In the genomic region with DNA sequence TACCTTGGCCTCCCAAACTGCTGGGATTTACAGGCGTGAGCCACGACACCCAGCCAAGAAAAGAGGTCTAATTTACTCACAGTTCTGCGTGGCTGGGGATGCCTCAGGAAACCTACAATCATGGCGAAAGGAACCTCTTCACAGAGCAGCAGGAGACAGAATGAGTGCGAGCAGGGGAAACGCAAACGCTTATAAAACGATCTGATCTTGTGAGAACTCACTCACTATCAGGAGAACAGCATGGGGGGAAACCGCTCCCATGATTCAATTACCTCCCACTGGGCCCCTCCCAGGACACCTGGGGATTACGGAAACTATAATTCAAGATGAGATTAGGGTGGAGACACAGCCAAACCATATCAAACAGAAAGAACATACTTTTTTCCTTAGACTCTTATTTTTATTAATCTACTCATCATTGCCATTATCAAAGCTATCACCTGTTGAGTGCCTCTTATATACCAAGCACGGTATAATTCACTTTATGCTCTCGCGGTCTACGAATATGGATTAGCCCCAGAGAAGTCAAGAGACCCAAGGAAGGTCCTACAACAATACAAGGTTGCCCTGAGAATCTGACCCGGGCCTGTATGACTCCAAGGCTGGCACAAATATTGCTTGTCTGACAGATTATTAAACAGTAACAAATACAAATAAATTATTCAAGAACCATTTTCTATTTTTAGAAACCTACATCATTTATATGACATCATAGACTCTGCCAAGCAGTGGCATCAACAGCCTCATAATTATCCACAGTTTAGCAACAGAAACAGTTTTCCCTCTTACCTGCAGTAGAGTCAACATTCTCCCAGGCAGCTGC, we compare ENCODE assay signal across 11 cellular contexts. TPM values are rescaled to one million over a fixed set of nuclear protein-coding genes. Genes with fewer than 3 reads are reported as not detected.
DNase-seq lines count a peak whose midpoint lies in the region; ATAC-seq, FAIRE-seq and TF ChIP-seq lines count a peak whose summit lies in the region.
"Had no signal": no experiment of that assay in that cellular context is flagged by ENCODE, and none has a peak within 500 bp of the region (broad histone marks: within the 10 kb centered on the region; RNA-seq: fewer than 3 reads in every experiment).

No MANE protein-coding gene starts in this region.

- H3K23ac ChIP-seq in H1 (ENCODE audit: insufficient read length): no peak overlapping the region

- TF ChIP-seq EP300 in H1 (IDR thresholded peaks at IDR 0.05; ENCODE audit: borderline replicate concordance in 1 of 2, low read depth in 2 of 2, low read length in 2 of 2): no peak
- TF ChIP-seq EP300 in esophagus muscularis mucosa (IDR thresholded peaks at IDR 0.05): no peak

- FAIRE-seq in H1 (lab: Jason Lieb, UNC): no peak

- no peak overlapping the region for H2BK5ac ChIP-seq in H1 (ENCODE audit: low read depth, low read length)

- H2BK12ac ChIP-seq in H1 (ENCODE audit: low read depth, low read length): no peak overlapping the region

- H3K9me3 Mint-ChIP-seq in CD8-positive, alpha-beta T cell: no peaks in the 10 kb centered on the region
- H3K9me3 Mint-ChIP-seq in IgD-negative memory B cell: no peaks in the 10 kb centered on the region

- H3K79me1 ChIP-seq in H1 (ENCODE audit: low read depth, low read length): peaks cover 3% of the 10 kb centered on the region

- H3K9ac ChIP-seq in H1 (replicated peaks in 1 of 4; ENCODE audit: extremely low read depth in 1 of 4, low read depth in 3 of 4, low read length in 3 of 4): no peak overlapping the region

- H3K36me3 Mint-ChIP-seq in CD8-positive, alpha-beta T cell: peaks cover 47% of the 10 kb centered on the region
- H3K36me3 Mint-ChIP-seq in IgD-negative memory B cell: peaks cover 3% of the 10 kb centered on the region

- TF ChIP-seq RAD21 in H1 (IDR thresholded peaks at IDR 0.05 in 1 of 2, conservative IDR thresholded peaks at IDR 0.05 in 1 of 2; ENCODE audit: low read depth in 2 of 2, low read length in 2 of 2): no peak

- H3K4me1 Mint-ChIP-seq in CD8-positive, alpha-beta T cell (ENCODE audit: low read depth): peaks cover 30% of the 10 kb centered on the region
- peaks cover 18 to 25% (median 24%) of the 10 kb centered on the region in 3 donors for H3K4me1 Mint-ChIP-seq in IgD-negative memory B cell

- H3K27me3 Mint-ChIP-seq in CD8-positive, alpha-beta T cell (ENCODE audit: low read depth): no peaks in the 10 kb centered on the region
- H3K27me3 Mint-ChIP-seq in IgD-negative memory B cell: no peaks in the 10 kb centered on the region

- H4K91ac ChIP-seq in H1 (replicated peaks; ENCODE audit: insufficient read length, low read length): no peak overlapping the region

- ATAC-seq in CD8-positive, alpha-beta T cell: no peak

- H3K9me3 ChIP-seq in CD8-positive, alpha-beta T cell (ENCODE audit: low read length): no peaks in the 10 kb centered on the region
- H3K9me3 ChIP-seq in H1 (ENCODE audit: insufficient read depth in 2 of 2, low read depth in 1 of 2, low read length in 1 of 2) (no peaks in the 10 kb centered on the region), esophagus muscularis mucosa (no peaks in the 10 kb centered on the region), osteoblast (ENCODE audit: low read depth, low read length) (no peaks in the 10 kb centered on the region)
- H3K9me3 ChIP-seq: adrenal gland, sigmoid colon had no signal

- intact Hi-C loops in CD8-positive, alpha-beta T cell (cut with DNase I, micrococcal nuclease): no loop called here
- intact Hi-C loops in esophagus muscularis mucosa (cut with DNase I): no loop called here

- no peak overlapping the region for H3K27ac Mint-ChIP-seq in CD8-positive, alpha-beta T cell
- H3K27ac Mint-ChIP-seq in IgD-negative memory B cell: peak overlapping the region in 2 of 3 donors; percentile 71 to 77

- H3K23me2 ChIP-seq in H1 (ENCODE audit: low read depth, low read length): peaks cover 5% of the 10 kb centered on the region; the same call in 1 of the 2 replicates

- H3K27me3 ChIP-seq in CD8-positive, alpha-beta T cell (ENCODE audit: insufficient read depth, low read length): no peaks in the 10 kb centered on the region
- H3K27me3 ChIP-seq in H1 (replicated peaks in 1 of 4; ENCODE audit: control insufficient read depth in 3 of 4, extremely low read depth in 1 of 4, insufficient read depth in 3 of 4, low read length in 3 of 4) (no peaks in the 10 kb centered on the region), esophagus muscularis mucosa (no peaks in the 10 kb centered on the region), osteoblast (ENCODE audit: insufficient read depth, low read length) (no peaks in the 10 kb centered on the region)
- H3K27me3 ChIP-seq: adrenal gland, sigmoid colon had no signal

- no peak overlapping the region for H4K5ac ChIP-seq in H1 (ENCODE audit: insufficient read length, low read depth, low read length)

- peaks cover 3 to 35% of the 10 kb centered on the region in 2 experiments; a peak in 2 of 4 replicates for H3K79me2 ChIP-seq in H1 (ENCODE audit: control insufficient read depth in 1 of 2, insufficient read depth in 2 of 2, low read length in 2 of 2)
- H3K79me2 ChIP-seq in osteoblast (ENCODE audit: insufficient read depth, low read length): peaks cover 19% of the 10 kb centered on the region

- peaks cover 10% of the 10 kb centered on the region for H3K36me3 ChIP-seq in CD8-positive, alpha-beta T cell (ENCODE audit: insufficient read depth, low read length)
- H3K36me3 ChIP-seq in H1 (ENCODE audit: control insufficient read depth in 2 of 4, insufficient read depth in 4 of 4, low read length in 3 of 4) (peaks cover 13 to 44% (median 27%) of the 10 kb centered on the region in 4 experiments; a peak in 7 of 8 replicates), esophagus muscularis mucosa (peaks cover 5 to 45% (median 36%) of the 10 kb centered on the region in 4 donors), osteoblast (ENCODE audit: insufficient read depth, low read length) (peaks cover 28% of the 10 kb centered on the region)

- CTCF ChIA-PET in CD8-positive, alpha-beta T cell (lab: Charles Lee): no interaction called here
- CTCF ChIA-PET in H1 (lab: Charles Lee; ENCODE audit: partially characterized antibody): interaction anchor here (2.5 kb wide), 1 partner anchor 15 kb away, joined by 7 read pairs; no protein-coding TSS in a partner anchor

- H3K4ac ChIP-seq in H1 (replicated peaks; ENCODE audit: insufficient read length, low read depth, low read length): no peak overlapping the region

- no peak overlapping the region for H3K27ac ChIP-seq in CD8-positive, alpha-beta T cell (ENCODE audit: low read depth, low read length)
- H3K27ac ChIP-seq in H1 (ENCODE audit: low read depth, low read length) (no peak overlapping the region), esophagus muscularis mucosa (replicated peaks in 1 of 4) (no peak overlapping the region), osteoblast (ENCODE audit: low read depth, low read length) (no peak overlapping the region)
- H3K27ac ChIP-seq: adrenal gland, sigmoid colon had no signal

- peak overlapping the region; percentile 35 for H3K4me3 Mint-ChIP-seq in CD8-positive, alpha-beta T cell
- H3K4me3 Mint-ChIP-seq in IgD-negative memory B cell: peak overlapping the region; percentile 25 to 99 (median 90)

- H3K4me2 ChIP-seq in H1 (ENCODE audit: insufficient read depth in 1 of 2, low read depth in 2 of 2, low read length in 2 of 2): peak overlapping the region; percentile 18 to 31; a peak in 1 of 4 replicates
- H3K4me2 ChIP-seq in osteoblast (ENCODE audit: insufficient read depth, low read length): no peak overlapping the region

- TF ChIP-seq CTCF in CD8-positive, alpha-beta T cell (IDR thresholded peaks at IDR 0.05): no peak
- TF ChIP-seq CTCF in H1 (IDR thresholded peaks at IDR 0.05; ENCODE audit: control extremely low read depth in 1 of 3, insufficient read depth in 1 of 3, low read depth in 1 of 3, low read length in 3 of 3) (no peak), esophagus muscularis mucosa (IDR thresholded peaks at IDR 0.05) (no peak), osteoblast (IDR thresholded peaks at IDR 0.05; ENCODE audit: extremely low read depth, low read depth, low read length) (no peak)

- H2AFZ ChIP-seq in H1 (ENCODE audit: low read length) (no peak overlapping the region), osteoblast (ENCODE audit: low read length) (no peak overlapping the region)

- no peak overlapping the region for H2AK5ac ChIP-seq in H1 (ENCODE audit: low read depth, low read length)

- H2BK20ac ChIP-seq in H1 (ENCODE audit: low read length): no peak overlapping the region

- POLR2A ChIA-PET in CD8-positive, alpha-beta T cell (lab: Charles Lee): no interaction called here
- POLR2A ChIA-PET in H1 (lab: Charles Lee; ENCODE audit: partially characterized antibody): interaction anchor here (0.6 to 1.0 kb wide), 2 partner anchors 10 to 12 kb away, joined by 3 read pairs; no protein-coding TSS in a partner anchor

- H4K8ac ChIP-seq in H1 (ENCODE audit: extremely low read depth, insufficient read depth, low read length): no peak overlapping the region

- H3K14ac ChIP-seq in H1 (ENCODE audit: insufficient read length): no peak overlapping the region

- H4K20me1 ChIP-seq in H1 (replicated peaks in 1 of 2; ENCODE audit: control insufficient read depth in 1 of 2, insufficient read depth in 2 of 2, low read length in 2 of 2): peaks cover 0 to 13% of the 10 kb centered on the region in 2 experiments
- peaks cover 5% of the 10 kb centered on the region for H4K20me1 ChIP-seq in osteoblast (ENCODE audit: insufficient read depth, low read length)

- no peak overlapping the region for H2BK15ac ChIP-seq in H1 (ENCODE audit: low read length)

- no peak overlapping the region for H2BK120ac ChIP-seq in H1 (replicated peaks; ENCODE audit: low read depth, low read length)

- peaks cover 21% of the 10 kb centered on the region for H3K4me1 ChIP-seq in CD8-positive, alpha-beta T cell (ENCODE audit: insufficient read depth, low read length)
- H3K4me1 ChIP-seq in H1 (replicated peaks in 1 of 4; ENCODE audit: control insufficient read depth in 3 of 4, insufficient read depth in 4 of 4, low read length in 3 of 4) (no peaks in the 10 kb centered on the region), esophagus muscularis mucosa (peaks cover 7 to 39% (median 30%) of the 10 kb centered on the region in 4 donors), osteoblast (ENCODE audit: insufficient read depth, low read length) (peaks cover 6% of the 10 kb centered on the region)

- H3K4me3 ChIP-seq in CD8-positive, alpha-beta T cell (ENCODE audit: low read depth, low read length): no peak overlapping the region
- H3K4me3 ChIP-seq in H1 (ENCODE audit: extremely low read depth in 1 of 4, insufficient read depth in 2 of 4, low read depth in 3 of 4, low read length in 4 of 4) (no peak overlapping the region), esophagus muscularis mucosa (no peak overlapping the region), osteoblast (ENCODE audit: insufficient read depth, low read length) (no peak overlapping the region)
- H3K4me3 ChIP-seq: adrenal gland, sigmoid colon had no signal

- H3K56ac ChIP-seq in H1 (replicated peaks; ENCODE audit: insufficient read length, low read depth, low read length): no peak overlapping the region

- no peak overlapping the region for H3K18ac ChIP-seq in H1 (ENCODE audit: extremely low read depth, low read length)

- 85% methylated on average over 15 of the region's 15 CpGs; no CpG with 5 or more reads in 1 of the 2 experiments for WGBS in H1 (ENCODE audit: extremely low coverage in 1 of 2, insufficient coverage in 1 of 2, insufficient read length in 1 of 2, insufficient replicate concordance in 2 of 2, low coverage in 1 of 2, low lambda C conversion rate in 2 of 2, missing lambda C conversion rate in 1 of 2), 2 experiments
- 96% methylated on average over 15 of the region's 15 CpGs for WGBS in esophagus muscularis mucosa

- peak in 1 of 7 experiments; percentile 6 for DNase-seq in CD8-positive, alpha-beta T cell
- no peak for DNase-seq in H1 (ENCODE audit: low read depth in 1 of 2, low spot score in 2 of 2)
- DNase-seq in NCI-H2171 treated with DMSO at 0.1 percent for 48 hours (lab: John Stamatoyannopoulos, UW): no peak
- DNase-seq in esophagus muscularis mucosa (ENCODE audit: extremely low spot score): no peak
- no peak for DNase-seq in osteoblast (ENCODE audit: insufficient read length, low spot score, missing footprints)
- DNase-seq: adrenal gland; DMS153; effector memory CD4-positive, alpha-beta T cell; NCI-H748 treated with DMSO at 0.1 percent for 48 hours; sigmoid colon had no signal

- no peak for TF ChIP-seq POLR2A in H1 (IDR thresholded peaks at IDR 0.05; ENCODE audit: control extremely low read depth in 1 of 2, low read depth in 2 of 2, low read length in 2 of 2)
- no peak for TF ChIP-seq POLR2A in esophagus muscularis mucosa (IDR thresholded peaks at IDR 0.05; ENCODE audit: low read depth)

RNA-seq across cellular contexts. Expression of a gene that starts 2.4 kb away (rescaled TPM):
- total RNA-seq in CD8-positive, alpha-beta T cell: 1 to 10 TPM; 4.6 to 5.5 TPM
- polyA plus RNA-seq in IgD-negative memory B cell: 45.2 TPM
- total RNA-seq in H1 (2021; fragmentation: NEBNext Ultra II Directional; extraction: Animal tissue kit (Norgen Biotek cat#: 25700)): 45.4 and 49.6 TPM in 2 replicates
- polyA plus RNA-seq in H1 (2011; rRNA removed): 76.5 and 80.5 TPM in 2 replicates
- polyA plus RNA-seq in H1 (2011; cell fraction: cytosol; rRNA removed): 82.5 TPM
- polyA plus RNA-seq in H1 (2011; cell fraction: nucleus; rRNA removed): 52.0 TPM
- polyA plus RNA-seq in H1 (2012, experiment 1 of 2): 55.4 to 63.9 TPM (median 58.6 TPM) in 4 replicates
- polyA plus RNA-seq in H1 (2012, experiment 2 of 2): 25.1 TPM
- polyA plus RNA-seq in H1 (2013, experiment 1 of 2): 41.3 TPM
- polyA plus RNA-seq in H1 (2013, experiment 2 of 2): 43.7 TPM
- 44.6 and 52.4 TPM in 2 replicates for polyA minus RNA-seq in H1 (2011; rRNA and poly(A)+ RNA removed)
- 25.0 TPM for polyA minus RNA-seq in H1 (2011; cell fraction: cytosol; rRNA and poly(A)+ RNA removed)
- polyA minus RNA-seq in H1 (2011; cell fraction: nucleus; rRNA and poly(A)+ RNA removed): 17.7 TPM
- total RNA-seq in esophagus muscularis mucosa: 1 to 10 TPM; 3.3 to 3.8 (median 3.7) TPM
- total RNA-seq in osteoblast: 1.4 and 2.1 TPM in 2 replicates

RNA-seq across cellular contexts. Expression of a gene that starts 2.6 kb away (rescaled TPM):
- 1 to 10 TPM; 4.9 to 5.4 TPM for total RNA-seq in CD8-positive, alpha-beta T cell
- 39.1 TPM for polyA plus RNA-seq in IgD-negative memory B cell
- 49.6 and 58.4 TPM in 2 replicates for total RNA-seq in H1 (2021; fragmentation: NEBNext Ultra II Directional; extraction: Animal tissue kit (Norgen Biotek cat#: 25700))
- polyA plus RNA-seq in H1 (2011; rRNA removed): 45.2 and 53.0 TPM in 2 replicates
- 75.6 TPM for polyA plus RNA-seq in H1 (2011; cell fraction: cytosol; rRNA removed)
- polyA plus RNA-seq in H1 (2011; cell fraction: nucleus; rRNA removed): 48.5 TPM
- polyA plus RNA-seq in H1 (2012, experiment 1 of 2): 62.8 to 118 TPM (median 92.7 TPM) in 4 replicates
- polyA plus RNA-seq in H1 (2012, experiment 2 of 2): 122 TPM
- polyA plus RNA-seq in H1 (2013, experiment 1 of 2): 52.3 TPM
- 51.6 TPM for polyA plus RNA-seq in H1 (2013, experiment 2 of 2)
- polyA minus RNA-seq in H1 (2011; rRNA and poly(A)+ RNA removed): 20.7 and 26.8 TPM in 2 replicates
- polyA minus RNA-seq in H1 (2011; cell fraction: cytosol; rRNA and poly(A)+ RNA removed): 21.7 TPM
- polyA minus RNA-seq in H1 (2011; cell fraction: nucleus; rRNA and poly(A)+ RNA removed): 18.0 TPM
- 10 to 100 TPM; 22.0 to 33.6 (median 25.7) TPM for total RNA-seq in esophagus muscularis mucosa
- 9.4 and 14.5 TPM in 2 replicates for total RNA-seq in osteoblast

RNA-seq across cellular contexts. Expression of a gene that starts 21.5 kb away (rescaled TPM):
- total RNA-seq in CD8-positive, alpha-beta T cell: under 1 TPM; 0.22 to 0.92 TPM
- polyA plus RNA-seq in IgD-negative memory B cell (not detected), H1 (2011; rRNA removed) (51.6 and 76.9 TPM in 2 replicates)
- 32.5 and 37.4 TPM in 2 replicates for total RNA-seq in H1 (2021; fragmentation: NEBNext Ultra II Directional; extraction: Animal tissue kit (Norgen Biotek cat#: 25700))
- 45.9 TPM for polyA plus RNA-seq in H1 (2011; cell fraction: cytosol; rRNA removed)
- polyA plus RNA-seq in H1 (2011; cell fraction: nucleus; rRNA removed): 462 TPM
- polyA plus RNA-seq in H1 (2012, experiment 1 of 2): 29.1 to 43.2 TPM (median 40.3 TPM) in 4 replicates
- 31.7 TPM for polyA plus RNA-seq in H1 (2012, experiment 2 of 2)
- polyA plus RNA-seq in H1 (2013, experiment 1 of 2): 41.3 TPM
- polyA plus RNA-seq in H1 (2013, experiment 2 of 2): 37.4 TPM
- 21.8 and 30.8 TPM in 2 replicates for polyA minus RNA-seq in H1 (2011; rRNA and poly(A)+ RNA removed)
- polyA minus RNA-seq in H1 (2011; cell fraction: cytosol; rRNA and poly(A)+ RNA removed): 18.2 TPM
- polyA minus RNA-seq in H1 (2011; cell fraction: nucleus; rRNA and poly(A)+ RNA removed): 49.7 TPM
- total RNA-seq in esophagus muscularis mucosa (10 to 100 TPM; 26.7 to 43.0 (median 30.2) TPM), osteoblast (32.2 and 39.5 TPM in 2 replicates)

RNA-seq across cellular contexts. Expression of a gene that starts 27.0 kb away (rescaled TPM):
- 10 to 100 TPM; 12.3 to 13.0 TPM for total RNA-seq in CD8-positive, alpha-beta T cell
- 87.6 TPM for polyA plus RNA-seq in IgD-negative memory B cell
- total RNA-seq in H1 (2021; fragmentation: NEBNext Ultra II Directional; extraction: Animal tissue kit (Norgen Biotek cat#: 25700)): 35.8 and 37.6 TPM in 2 replicates
- 83.7 and 107 TPM in 2 replicates for polyA plus RNA-seq in H1 (2011; rRNA removed)
- polyA plus RNA-seq in H1 (2011; cell fraction: cytosol; rRNA removed): 62.4 TPM
- polyA plus RNA-seq in H1 (2011; cell fraction: nucleus; rRNA removed): 62.1 TPM
- 28.1 to 43.9 TPM (median 40.6 TPM) in 4 replicates for polyA plus RNA-seq in H1 (2012, experiment 1 of 2)
- 59.4 TPM for polyA plus RNA-seq in H1 (2012, experiment 2 of 2)
- 57.3 TPM for polyA plus RNA-seq in H1 (2013, experiment 1 of 2)
- polyA plus RNA-seq in H1 (2013, experiment 2 of 2): 56.6 TPM
- polyA minus RNA-seq in H1 (2011; rRNA and poly(A)+ RNA removed): 7.2 and 9.8 TPM in 2 replicates
- 31.9 TPM for polyA minus RNA-seq in H1 (2011; cell fraction: cytosol; rRNA and poly(A)+ RNA removed)
- 21.6 TPM for polyA minus RNA-seq in H1 (2011; cell fraction: nucleus; rRNA and poly(A)+ RNA removed)
- total RNA-seq in esophagus muscularis mucosa: 100 to 1,000 TPM in 2 of 4 donors, 10 to 100 TPM in 2; 70.2 to 120 (median 106) TPM
- 180 and 189 TPM in 2 replicates for total RNA-seq in osteoblast

Comparison
In these comparisons a context has a peak if more than half of its experiments do, and no peak if none do; other contexts are left out.
1. RNA of a gene that starts 21.5 kb away (total RNA-seq): 32.5 to 37.4 TPM in H1, 32.2 to 39.5 TPM in osteoblast and 26.7 to 43.0 TPM in esophagus muscularis mucosa; 0.22 to 0.92 TPM in CD8-positive, alpha-beta T cell; every median in the first group is over 10 times any median in the second.